29 cellular contexts compared by ENCODE assay signal in genomic region chr17:12883472-12883871, GRCh38.
"Had no signal": no experiment of that assay in that cellular context is flagged by ENCODE, and none has a peak within 500 bp of the region (broad histone marks: within the 10 kb centered on the region; RNA-seq: fewer than 3 reads in every experiment).

No MANE protein-coding gene starts in this region.

- H3K4me3 ChIP-seq: stomach, suprapubic skin, testis, thoracic aorta, thyroid gland, tibial artery, tibial nerve, transverse colon, upper lobe of left lung, upper lobe of right lung, uterus, vagina had no signal

- H3K4me3 Mint-ChIP-seq: stimulated activated effector memory CD8-positive, alpha-beta T cell treated with anti-CD3 and anti-CD28 coated beads, Interleukin-12 subunit alpha, Interleukin-12 subunit beta, amount 100 ng/mL, for 72 hours; stimulated activated memory B cell treated with anti-CD40 and anti-IgM and Interleukin-4, amounts not matched to agents 10 μg/mL and 1 μg/mL and 100 μg/mL, for 72 hours; stimulated activated naive B cell treated with anti-CD40 and anti-IgM and Interleukin-4, amounts not matched to agents 10 μg/mL and 1 μg/mL and 100 μg/mL, for 72 hours; stimulated activated naive CD8-positive, alpha-beta T cell treated with anti-CD3 and anti-CD28 coated beads, Interleukin-15, amount 100 ng/mL, for 72 hours; stimulated activated naive CD8-positive, alpha-beta T cell treated with anti-CD3 and anti-CD28 coated beads, Interleukin-15, Interleukin-2, amounts not matched to agents 100 ng/mL and 50 ng/mL, for 24 hours; type B pancreatic cell had no signal

- H3K4me1 ChIP-seq: stomach, suprapubic skin, testis, thyroid gland, tibial artery, tibial nerve, upper lobe of left lung, upper lobe of right lung, vagina had no signal

- DNase-seq: stimulated activated CD4-positive, alpha-beta T cell treated with anti-CD3 and anti-CD28 coated beads, Interleukin-2, amount 100 ng/mL, for 48 hours; stimulated activated CD4-positive, alpha-beta T cell treated with anti-CD3 and anti-CD28 coated beads, Interleukin-4, amount 100 ng/mL, for 1 hour; stimulated activated CD4-positive, alpha-beta T cell treated with anti-CD3 and anti-CD28 coated beads, Interleukin-4, amount 100 ng/mL, for 24 hours; stimulated activated CD4-positive, alpha-beta T cell treated with anti-CD3 and anti-CD28 coated beads, Interleukin-4, amount 100 ng/mL, for 4 hours; stimulated activated CD8-positive, alpha-beta memory T cell treated with anti-CD3 and anti-CD28 coated beads, Interleukin-4, amount 100 ng/mL, for 48 hours; stimulated activated naive B cell treated with anti-CD40 and anti-IgM and Interleukin-4, amounts not matched to agents 10 μg/mL and 1 μg/mL and 100 μg/mL, for 72 hours; stimulated activated naive CD4-positive, alpha-beta T cell; stimulated activated naive CD4-positive, alpha-beta T cell treated with Interleukin-2 at 50 U/mL for 16 hours; stimulated activated naive CD8-positive, alpha-beta T cell treated with anti-CD3 and anti-CD28 coated beads, Interleukin-15, amount 100 ng/mL, for 72 hours; stimulated activated naive CD8-positive, alpha-beta T cell treated with anti-CD3 and anti-CD28 coated beads, Interleukin-15, Interleukin-2, amounts not matched to agents 100 U/mL and 50 U/mL, for 24 hours; stomach; substantia nigra; testis; thyroid gland; tibial artery; transverse colon; trophoblast cell; upper lobe of left lung; upper lobe of right lung; uterus had no signal

- FAIRE-seq: urothelium cell line had no signal

- ATAC-seq: stimulated activated effector memory CD8-positive, alpha-beta T cell treated with anti-CD3 and anti-CD28 coated beads, Interleukin-12 subunit alpha, Interleukin-12 subunit beta, amount 100 ng/mL, for 72 hours; stimulated activated memory B cell treated with anti-CD40 and anti-IgM and Interleukin-4, amounts not matched to agents 10 μg/mL and 1 μg/mL and 100 μg/mL, for 72 hours; stimulated activated naive B cell treated with anti-CD40 and anti-IgM and Interleukin-4, amounts not matched to agents 10 μg/mL and 1 μg/mL and 100 μg/mL, for 72 hours; stimulated activated naive CD8-positive, alpha-beta T cell treated with anti-CD3 and anti-CD28 coated beads, Interleukin-15, amount 100 ng/mL, for 72 hours; stimulated activated naive CD8-positive, alpha-beta T cell treated with anti-CD3 and anti-CD28 coated beads, Interleukin-15, Interleukin-2, amounts not matched to agents 100 U/mL and 50 U/mL, for 24 hours; upper lobe of right lung had no signal

- H3K36me3 Mint-ChIP-seq: stimulated activated effector memory CD8-positive, alpha-beta T cell treated with anti-CD3 and anti-CD28 coated beads, Interleukin-12 subunit alpha, Interleukin-12 subunit beta, amount 100 ng/mL, for 72 hours; stimulated activated naive B cell treated with anti-CD40 and anti-IgM and Interleukin-4, amounts not matched to agents 10 μg/mL and 1 μg/mL and 100 μg/mL, for 72 hours; type B pancreatic cell had no signal

- H3K27me3 Mint-ChIP-seq: stimulated activated memory B cell treated with anti-CD40 and anti-IgM and Interleukin-4, amounts not matched to agents 10 μg/mL and 1 μg/mL and 100 μg/mL, for 72 hours; stimulated activated naive B cell treated with anti-CD40 and anti-IgM and Interleukin-4, amounts not matched to agents 10 μg/mL and 1 μg/mL and 100 μg/mL, for 72 hours; type B pancreatic cell had no signal

- H3K27ac Mint-ChIP-seq: stimulated activated effector memory CD8-positive, alpha-beta T cell treated with anti-CD3 and anti-CD28 coated beads, Interleukin-12 subunit alpha, Interleukin-12 subunit beta, amount 100 ng/mL, for 72 hours; stimulated activated memory B cell treated with anti-CD40 and anti-IgM and Interleukin-4, amounts not matched to agents 10 μg/mL and 1 μg/mL and 100 μg/mL, for 72 hours; stimulated activated naive B cell treated with anti-CD40 and anti-IgM and Interleukin-4, amounts not matched to agents 10 μg/mL and 1 μg/mL and 100 μg/mL, for 72 hours; stimulated activated naive CD8-positive, alpha-beta T cell treated with anti-CD3 and anti-CD28 coated beads, Interleukin-15, amount 100 ng/mL, for 72 hours; stimulated activated naive CD8-positive, alpha-beta T cell treated with anti-CD3 and anti-CD28 coated beads, Interleukin-15, Interleukin-2, amounts not matched to agents 100 ng/mL and 50 ng/mL, for 24 hours; type B pancreatic cell had no signal

- H3K9me3 ChIP-seq: stomach, suprapubic skin, testis, thoracic aorta, thyroid gland, tibial artery, transverse colon, upper lobe of left lung, upper lobe of right lung, uterus, vagina had no signal

- H3K9me3 Mint-ChIP-seq: stimulated activated naive CD8-positive, alpha-beta T cell treated with anti-CD3 and anti-CD28 coated beads, Interleukin-15, amount 100 ng/mL, for 72 hours; type B pancreatic cell had no signal

- H3K27ac ChIP-seq: stomach, suprapubic skin, testis, thoracic aorta, thyroid gland, tibial artery, tibial nerve, transverse colon, upper lobe of left lung, upper lobe of right lung, uterus, vagina had no signal

- H3K27me3 ChIP-seq: stomach, suprapubic skin, testis, thyroid gland, tibial artery, tibial nerve, transverse colon, upper lobe of left lung, upper lobe of right lung, uterus, vagina had no signal

- H3K4me1 Mint-ChIP-seq: stimulated activated effector memory CD8-positive, alpha-beta T cell treated with anti-CD3 and anti-CD28 coated beads, Interleukin-12 subunit alpha, Interleukin-12 subunit beta, amount 100 ng/mL, for 72 hours; stimulated activated memory B cell treated with anti-CD40 and anti-IgM and Interleukin-4, amounts not matched to agents 10 μg/mL and 1 μg/mL and 100 μg/mL, for 72 hours; stimulated activated naive B cell treated with anti-CD40 and anti-IgM and Interleukin-4, amounts not matched to agents 10 μg/mL and 1 μg/mL and 100 μg/mL, for 72 hours; stimulated activated naive CD8-positive, alpha-beta T cell treated with anti-CD3 and anti-CD28 coated beads, Interleukin-15, amount 100 ng/mL, for 72 hours had no signal

- H3K36me3 ChIP-seq: stomach, suprapubic skin, thoracic aorta, thyroid gland, tibial artery, tibial nerve, transverse colon, upper lobe of left lung, upper lobe of right lung, uterus, vagina had no signal
